ENCODE assay signal across 11 cellular contexts in the genomic region with DNA sequence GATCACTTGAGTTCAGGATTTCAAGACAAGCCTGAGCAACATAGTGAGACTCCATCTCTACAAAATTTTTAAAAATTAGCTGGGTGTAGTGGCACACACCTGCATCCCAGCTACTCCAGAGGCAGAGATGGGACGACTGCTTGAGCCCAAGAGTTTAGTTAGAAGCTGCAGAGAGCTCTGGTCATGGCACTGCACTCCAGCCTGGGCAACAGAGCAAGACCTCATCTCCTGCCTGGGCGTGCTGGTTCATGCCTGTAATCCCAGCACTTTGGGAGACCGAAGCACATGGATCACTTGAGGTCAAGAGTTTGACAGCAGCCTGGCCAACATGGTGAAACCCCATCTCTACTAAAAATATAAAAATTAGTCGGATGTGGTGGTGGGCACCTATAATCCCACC.
"Had no signal": no experiment of that assay in that cellular context is flagged by ENCODE, and none has a peak within 500 bp of the region (broad histone marks: within the 10 kb centered on the region; RNA-seq: fewer than 3 reads in every experiment).

No MANE protein-coding gene starts in this region.

- H3K9me3 Mint-ChIP-seq: activated CD4-positive, alpha-beta memory T cell treated with anti-CD3 and anti-CD28 coated beads, Interleukin-2, amount 10 ng/mL, durations not matched to agents 7 days and 5 days; nephron; stimulated activated effector memory CD8-positive, alpha-beta T cell treated with anti-CD3 and anti-CD28 coated beads, Interleukin-12 subunit alpha, Interleukin-12 subunit beta, amount 100 ng/mL, for 72 hours had no signal

- H3K4me3 Mint-ChIP-seq: activated CD4-positive, alpha-beta memory T cell treated with anti-CD3 and anti-CD28 coated beads, Interleukin-2, amount 10 ng/mL, durations not matched to agents 7 days and 5 days; activated CD4-positive, alpha-beta T cell treated with anti-CD3 and anti-CD28 coated beads for 36 hours; nephron; stimulated activated effector memory CD8-positive, alpha-beta T cell treated with anti-CD3 and anti-CD28 coated beads, Interleukin-12 subunit alpha, Interleukin-12 subunit beta, amount 100 ng/mL, for 72 hours had no signal

- H3K27me3 Mint-ChIP-seq: activated CD4-positive, alpha-beta memory T cell treated with anti-CD3 and anti-CD28 coated beads, Interleukin-2, amount 10 ng/mL, durations not matched to agents 7 days and 5 days; activated CD4-positive, alpha-beta T cell treated with anti-CD3 and anti-CD28 coated beads for 36 hours had no signal

- ATAC-seq: activated CD4-positive, alpha-beta T cell treated with anti-CD3 and anti-CD28 coated beads for 36 hours; left ventricle myocardium superior; stimulated activated effector memory CD8-positive, alpha-beta T cell treated with anti-CD3 and anti-CD28 coated beads, Interleukin-12 subunit alpha, Interleukin-12 subunit beta, amount 100 ng/mL, for 72 hours had no signal

- DNase-seq: activated CD4-positive, alpha-beta memory T cell treated with anti-CD3 and anti-CD28 coated beads, Interleukin-2, amount 10 ng/mL, durations not matched to agents 7 days and 5 days; activated CD4-positive, alpha-beta T cell treated with anti-CD3 and anti-CD28 coated beads for 36 hours; activated gamma-delta T cell; activated T-cell treated with anti-CD3 and anti-CD28 coated beads, Interleukin-2, amount 50 U/mL, for 48 hours; aorta; left ventricle myocardium superior; mesendoderm; retina; SW 1271 had no signal
